1 cellular context compared by ENCODE assay signal in genomic region chr15:73746883-73747282, GRCh38.
TF ChIP-seq lines count a peak whose summit lies in the region.

No MANE protein-coding gene starts in this region.

TF ChIP-seq in IMR-90, 13 proteins besides CTCF, POLR2A, EP300 and RAD21 (continued from another document):
- TF ChIP-seq ELK1 (IDR thresholded peaks at IDR 0.05; ENCODE audit: borderline replicate concordance, low read depth, low read length) (no peak), NFE2L2 (IDR thresholded peaks at IDR 0.05; ENCODE audit: low read depth, low read length) (no peak)
